Comparison of ENCODE assay signal across 11 cellular contexts in the genomic region with DNA sequence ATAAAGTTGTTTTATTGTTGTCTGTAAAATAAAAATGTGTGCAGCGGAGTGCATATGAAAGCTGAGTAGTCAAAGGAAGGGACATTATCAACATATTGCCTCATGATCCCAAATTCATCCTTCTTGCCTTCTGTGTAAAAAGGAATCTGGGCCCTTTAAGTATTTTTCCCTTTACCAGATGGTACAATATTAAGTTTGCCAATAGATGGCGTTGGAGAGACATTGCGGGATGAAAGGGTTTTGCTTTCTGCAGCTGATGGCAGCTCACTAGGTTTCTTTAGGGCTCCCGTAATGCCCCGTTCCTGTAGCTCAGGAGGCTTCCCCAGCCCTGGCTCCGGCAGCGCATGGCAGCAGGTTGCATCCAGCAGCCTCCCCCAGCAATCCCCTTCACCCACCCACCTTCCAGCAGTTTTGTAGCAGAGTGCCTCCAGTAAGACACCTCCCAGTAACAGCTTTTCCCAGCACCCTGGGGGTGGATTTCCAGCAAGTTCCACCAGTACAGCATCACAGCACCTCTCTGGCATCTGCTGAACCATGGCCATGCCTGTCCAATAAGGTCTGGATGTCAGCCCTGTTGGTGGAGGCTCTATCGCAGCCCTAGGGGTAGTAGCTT.
DNase-seq lines count a peak whose midpoint lies in the region; ATAC-seq and TF ChIP-seq lines count a peak whose summit lies in the region.
"Had no signal": no experiment of that assay in that cellular context is flagged by ENCODE, and none has a peak within 500 bp of the region (broad histone marks: within the 10 kb centered on the region; RNA-seq: fewer than 3 reads in every experiment).

No MANE protein-coding gene starts in this region.

- H3K4me1 ChIP-seq in mammary epithelial cell (ENCODE audit: insufficient read depth, low read length) (no peaks in the 10 kb centered on the region), psoas muscle (no peaks in the 10 kb centered on the region)

- CTCF ChIA-PET in mammary epithelial cell (lab: Charles Lee; ENCODE audit: low non-redundant PET): interaction anchor here (0.5 kb wide), 1 partner anchor 93 kb away, joined by 3 read pairs; no protein-coding TSS in a partner anchor

- no peak for ATAC-seq in psoas muscle

- H3K27me3 ChIP-seq in mammary epithelial cell (ENCODE audit: insufficient read depth, low read length): no peaks in the 10 kb centered on the region
- H3K27me3 ChIP-seq in psoas muscle (ENCODE audit: insufficient read depth in 3 of 3, low read length in 2 of 3): peaks cover 0 to 7% (median 4%) of the 10 kb centered on the region in 3 donors

- H3K9me3 ChIP-seq in mammary epithelial cell (replicated peaks; ENCODE audit: insufficient read depth, low read length): peaks cover 3% of the 10 kb centered on the region
- H3K9me3 ChIP-seq in psoas muscle: peaks cover 9% of the 10 kb centered on the region

- H3K36me3 Mint-ChIP-seq in type B pancreatic cell: no peaks in the 10 kb centered on the region
- H3K36me3 Mint-ChIP-seq: activated naive CD4-positive, alpha-beta T cell treated with anti-CD3 and anti-CD28 coated beads, Interleukin-2, amount 10 ng/mL, durations not matched to agents 7 days and 5 days had no signal

- 78% methylated on average over 8 of the region's 8 CpGs for WGBS in mammary epithelial cell (ENCODE audit: low coverage, missing lambda C conversion rate)
- 73 to 79% (median 75%) methylated on average over 8 of the region's 8 CpGs for WGBS in psoas muscle, 3 donors

- TF ChIP-seq CTCF in mammary epithelial cell (conservative IDR thresholded peaks at IDR 0.05 in 1 of 2, IDR thresholded peaks at IDR 0.05 in 1 of 2; ENCODE audit: extremely low read depth in 1 of 2, insufficient read depth in 1 of 2, low read depth in 1 of 2, low read length in 2 of 2) (peak in 1 of 2 donors; percentile 18), type B pancreatic cell (conservative IDR thresholded peaks at IDR 0.05) (peak; percentile 56), psoas muscle (IDR thresholded peaks at IDR 0.05) (no peak)

- H3K4me2 ChIP-seq in mammary epithelial cell (ENCODE audit: insufficient read depth, low read depth, low read length): no peak overlapping the region

- peaks cover 18% of the 10 kb centered on the region for H3K27me3 Mint-ChIP-seq in type B pancreatic cell

- DNase-seq in T47D (ENCODE audit: low read depth in 1 of 2, low spot score in 1 of 2) (peak; percentile 42 to 87), mammary epithelial cell (no peak), NCI-H226 (peak; percentile 5), cerebellar cortex (ENCODE audit: low spot score) (peak; percentile 9), type B pancreatic cell (ENCODE audit: extremely low spot score, unreplicated experiment) (no peak), amniotic stem cell (lab: John Stamatoyannopoulos, UW) (no peak), NCI-H1694 (lab: John Stamatoyannopoulos, UW) (no peak), psoas muscle (no peak)
- DNase-seq: activated naive CD4-positive, alpha-beta T cell treated with anti-CD3 and anti-CD28 coated beads, Interleukin-2, amount 10 ng/mL, durations not matched to agents 7 days and 5 days; DMS153; naive B cell had no signal

- dilution Hi-C loops in mammary epithelial cell (cut with HindIII; ENCODE audit: low sequenced_read_pairs): no loop called here

- H2AFZ ChIP-seq in mammary epithelial cell (ENCODE audit: low read depth, low read length): no peak overlapping the region

- peaks cover 4% of the 10 kb centered on the region for H3K9me3 Mint-ChIP-seq in type B pancreatic cell

- H4K20me1 ChIP-seq in mammary epithelial cell (ENCODE audit: insufficient read depth, low read length): no peaks in the 10 kb centered on the region

- BruUV-seq in mammary epithelial cell (replicated peaks; lab: Mats Ljungman, UMichigan): no TSS peak

- H3K27ac Mint-ChIP-seq in type B pancreatic cell: no peak overlapping the region
- H3K27ac Mint-ChIP-seq: activated naive CD4-positive, alpha-beta T cell treated with anti-CD3 and anti-CD28 coated beads, Interleukin-2, amount 10 ng/mL, durations not matched to agents 7 days and 5 days; naive B cell had no signal

- intact Hi-C loops in mammary epithelial cell (cut with micrococcal nuclease) (no loop called here), psoas muscle (cut with DNase I) (no loop called here)

- no peaks in the 10 kb centered on the region for H3K36me3 ChIP-seq in mammary epithelial cell (ENCODE audit: insufficient read depth, low read length)
- H3K36me3 ChIP-seq in psoas muscle (ENCODE audit: insufficient read depth in 1 of 2, low read depth in 1 of 2): no peaks in the 10 kb centered on the region

- no peaks in the 10 kb centered on the region for H3K79me2 ChIP-seq in mammary epithelial cell (ENCODE audit: insufficient read depth, low read length)

- no peaks in the 10 kb centered on the region for H3K4me1 Mint-ChIP-seq in type B pancreatic cell (ENCODE audit: unreplicated experiment)
- H3K4me1 Mint-ChIP-seq: activated naive CD4-positive, alpha-beta T cell treated with anti-CD3 and anti-CD28 coated beads, Interleukin-2, amount 10 ng/mL, durations not matched to agents 7 days and 5 days; naive B cell had no signal

- in situ Hi-C loops in T47D (cut with HindIII; ENCODE audit: low pct_unique_long_range_greater_than_20kb, low sequenced_read_pairs) (no loop called here), mammary epithelial cell (cut with MboI; ENCODE audit: low sequenced_read_pairs in 2 of 2) (loop anchor here in 1 of 2 donors (25.0 kb wide), 2 partner anchors 286 to 1936 kb away; no protein-coding TSS in a partner anchor)

- H3K4me3 ChIP-seq in mammary epithelial cell (replicated peaks in 1 of 3; ENCODE audit: insufficient read depth in 1 of 3, low read depth in 2 of 3, low read length in 3 of 3) (no peak overlapping the region), psoas muscle (no peak overlapping the region)

- H3K27ac ChIP-seq in mammary epithelial cell (ENCODE audit: insufficient read depth, low read depth, low read length): no peak overlapping the region
- H3K27ac ChIP-seq in psoas muscle: no peak overlapping the region

- no peak overlapping the region for H3K4me3 Mint-ChIP-seq in type B pancreatic cell
- H3K4me3 Mint-ChIP-seq: activated naive CD4-positive, alpha-beta T cell treated with anti-CD3 and anti-CD28 coated beads, Interleukin-2, amount 10 ng/mL, durations not matched to agents 7 days and 5 days had no signal

- no peak overlapping the region for H3K9ac ChIP-seq in mammary epithelial cell (ENCODE audit: insufficient read depth, low read length)

Comparison
In these comparisons a context has a peak if more than half of its experiments do, and no peak if none do; other contexts are left out.
1. DNase-seq: peak in T47D (2 of 2), NCI-H226 (single experiment) and cerebellar cortex (single experiment); none in mammary epithelial cell (single experiment), type B pancreatic cell (single experiment), amniotic stem cell (single experiment), NCI-H1694 (single experiment) and psoas muscle (0 of 2).